In genomic region chr15:63819645-63820044, GRCh38 we compare ENCODE assay signal across 21 cellular contexts.
"Had no signal": no experiment of that assay in that cellular context is flagged by ENCODE, and none has a peak within 500 bp of the region (broad histone marks: within the 10 kb centered on the region; RNA-seq: fewer than 3 reads in every experiment).

No MANE protein-coding gene starts in this region.

- FAIRE-seq: kidney had no signal

- H3K9me3 Mint-ChIP-seq: dendritic cell treated with granulocyte-macrophage colony-stimulating factor and Interleukin-4, amounts not matched to agents 40 ng/mL and 50 ng/mL, for 4 days; effector memory CD8-positive, alpha-beta T cell; memory B cell; mesothelial cell of epicardium; natural killer cell; neural crest cell had no signal

- DNase-seq: effector memory CD8-positive, alpha-beta T cell; foreskin keratinocyte; head of caudate nucleus; kidney; left cardiac atrium; left ventricle myocardium inferior; lower lobe of right lung; natural killer cell; posterior cingulate gyrus; sigmoid colon; stimulated activated CD4-positive, alpha-beta T cell treated with anti-CD3 and anti-CD28 coated beads, Interleukin-2, amount 100 ng/mL, for 24 hours; stimulated activated CD4-positive, alpha-beta T cell treated with anti-CD3 and anti-CD28 coated beads, Interleukin-4, amount 100 ng/mL, for 4 hours; stimulated activated naive B cell treated with anti-CD40 and anti-IgM and Interleukin-4, amounts not matched to agents 10 μg/mL and 1 μg/mL and 100 μg/mL, for 72 hours; trophoblast cell; uterus had no signal

- ATAC-seq: effector memory CD8-positive, alpha-beta T cell; foreskin keratinocyte; left cardiac atrium; lower lobe of right lung; natural killer cell; stimulated activated naive B cell treated with anti-CD40 and anti-IgM and Interleukin-4, amounts not matched to agents 10 μg/mL and 1 μg/mL and 100 μg/mL, for 72 hours had no signal

- H3K36me3 Mint-ChIP-seq: mesothelial cell of epicardium, natural killer cell had no signal

- H3K4me1 ChIP-seq: foreskin keratinocyte had no signal

- H3K4me3 ChIP-seq: hepatocyte, left ventricle myocardium inferior, lower lobe of right lung, sigmoid colon, skin epidermis, uterus had no signal

- H3K27me3 Mint-ChIP-seq: dendritic cell treated with granulocyte-macrophage colony-stimulating factor and Interleukin-4, amounts not matched to agents 40 ng/mL and 50 ng/mL, for 4 days; effector memory CD8-positive, alpha-beta T cell; memory B cell; stimulated activated naive B cell treated with anti-CD40 and anti-IgM and Interleukin-4, amounts not matched to agents 10 μg/mL and 1 μg/mL and 100 μg/mL, for 72 hours had no signal

- H3K4me3 Mint-ChIP-seq: dendritic cell treated with granulocyte-macrophage colony-stimulating factor and Interleukin-4, amounts not matched to agents 40 ng/mL and 50 ng/mL, for 4 days; effector memory CD8-positive, alpha-beta T cell; memory B cell; mesothelial cell of epicardium; natural killer cell; neural crest cell; stimulated activated naive B cell treated with anti-CD40 and anti-IgM and Interleukin-4, amounts not matched to agents 10 μg/mL and 1 μg/mL and 100 μg/mL, for 72 hours had no signal

- H3K27ac Mint-ChIP-seq: dendritic cell treated with granulocyte-macrophage colony-stimulating factor and Interleukin-4, amounts not matched to agents 40 ng/mL and 50 ng/mL, for 4 days; effector memory CD8-positive, alpha-beta T cell; memory B cell; mesothelial cell of epicardium; stimulated activated naive B cell treated with anti-CD40 and anti-IgM and Interleukin-4, amounts not matched to agents 10 μg/mL and 1 μg/mL and 100 μg/mL, for 72 hours had no signal

- H3K27ac ChIP-seq: foreskin keratinocyte, hepatocyte, lower lobe of right lung, sigmoid colon, skin epidermis, uterus had no signal

- H3K9me3 ChIP-seq: left ventricle myocardium inferior, lower lobe of right lung, sigmoid colon, uterus had no signal

- H3K27me3 ChIP-seq: foreskin keratinocyte, hepatocyte, sigmoid colon, uterus had no signal
